ENCODE assay signal across 8 cellular contexts in genomic region chr20:35171753-35172433, GRCh38.
A peak's percentile ranks its signal among the peaks of the same experiment; 100 is the strongest.
DNase-seq lines count a peak whose midpoint lies in the region; ATAC-seq lines count a peak whose summit lies in the region.

PROCR (plus strand) TSS chr20:35172072; CDS start chr20:35172155, 83 bp downstream.

- H3K4me3 Mint-ChIP-seq in activated naive CD4-positive, alpha-beta T cell treated with anti-CD3 and anti-CD28 coated beads, Interleukin-2, amount 50 U/mL, for 24 hours, result peak within 1 kb of the TSS; percentile 57

- H3K9ac ChIP-seq in adipocyte (ENCODE audit: low read length), result peak within 1 kb of the TSS; percentile 77

- no peaks in the 10 kb centered on the region for H3K9me3 ChIP-seq in adipocyte (ENCODE audit: control insufficient read depth, low read length)

- peaks cover 12% of the 10 kb centered on the region for H3K36me3 ChIP-seq in adipocyte (ENCODE audit: control insufficient read depth, insufficient read depth, low read length, severe bottlenecking)

- no peaks in the 10 kb centered on the region for H3K9me3 Mint-ChIP-seq in activated naive CD4-positive, alpha-beta T cell treated with anti-CD3 and anti-CD28 coated beads, Interleukin-2, amount 50 U/mL, for 24 hours

- H3K4me1 Mint-ChIP-seq in activated naive CD4-positive, alpha-beta T cell treated with anti-CD3 and anti-CD28 coated beads, Interleukin-2, amount 50 U/mL, for 24 hours, result peaks cover 15% of the 10 kb centered on the region

- H3K27me3 ChIP-seq in adipocyte (replicated peaks; ENCODE audit: control insufficient read depth, insufficient read depth, low read length), result no peaks in the 10 kb centered on the region

- H3K4me1 ChIP-seq in adipocyte (ENCODE audit: control insufficient read depth, insufficient read depth, low read length), result peaks cover 22% of the 10 kb centered on the region

- H3K27ac Mint-ChIP-seq in activated naive CD4-positive, alpha-beta T cell treated with anti-CD3 and anti-CD28 coated beads, Interleukin-2, amount 50 U/mL, for 24 hours, result peak within 1 kb of the TSS; percentile 1

- ATAC-seq in GM21447 (IDR thresholded peaks at IDR 0.05; ENCODE audit: unreplicated experiment), result no peak

- peaks cover 2% of the 10 kb centered on the region for H3K36me3 Mint-ChIP-seq in activated naive CD4-positive, alpha-beta T cell treated with anti-CD3 and anti-CD28 coated beads, Interleukin-2, amount 50 U/mL, for 24 hours

- intact Hi-C loops in head of caudate nucleus (cut with DNase I), result no loop called here

- H3K4me3 ChIP-seq in adipocyte (ENCODE audit: low read length), result peak within 1 kb of the TSS; percentile 81

- H3K27me3 Mint-ChIP-seq in activated naive CD4-positive, alpha-beta T cell treated with anti-CD3 and anti-CD28 coated beads, Interleukin-2, amount 50 U/mL, for 24 hours, result no peaks in the 10 kb centered on the region

- DNase-seq in activated naive CD4-positive, alpha-beta T cell treated with anti-CD3 and anti-CD28 coated beads, Interleukin-2, amount 50 U/mL, for 16 hours, result no peak
- peak; percentile 35 for DNase-seq in NCI-H524 treated with DMSO at 0.1 percent for 48 hours (lab: John Stamatoyannopoulos, UW)
- DNase-seq in adipocyte (ENCODE audit: low read depth), result peak; percentile 86
- peak in 41 of 42 donors; percentile 19 to 76 (median 51) for DNase-seq in head of caudate nucleus
- peak; percentile 48 for DNase-seq in non-pigmented ciliary epithelial cell (ENCODE audit: low read depth)
- no peak for DNase-seq in stimulated activated CD4-positive, alpha-beta T cell treated with anti-CD3 and anti-CD28 coated beads, Interleukin-1b, Interleukin-23, amount 100 ng/mL, for 48 hours

Comparison
In these comparisons a context has a peak if more than half of its experiments do, and no peak if none do; other contexts are left out.
1. DNase-seq: peak in NCI-H524 treated with DMSO at 0.1 percent for 48 hours (single experiment), adipocyte (single experiment), head of caudate nucleus (41 of 42) and non-pigmented ciliary epithelial cell (single experiment); none in activated naive CD4-positive, alpha-beta T cell treated with anti-CD3 and anti-CD28 coated beads, Interleukin-2, amount 50 U/mL, for 16 hours (single experiment) and stimulated activated CD4-positive, alpha-beta T cell treated with anti-CD3 and anti-CD28 coated beads, Interleukin-1b, Interleukin-23, amount 100 ng/mL, for 48 hours (single experiment).